In genomic region chr17:6528557-6528956, GRCh38 we compare ENCODE assay signal across 25 cellular contexts. TPM values are rescaled to one million over a fixed set of nuclear protein-coding genes. Genes with fewer than 3 reads are reported as not detected.
DNase-seq lines count a peak whose midpoint lies in the region; ATAC-seq and TF ChIP-seq lines count a peak whose summit lies in the region.
"Had no signal": no experiment of that assay in that cellular context is flagged by ENCODE, and none has a peak within 500 bp of the region (broad histone marks: within the 10 kb centered on the region; RNA-seq: fewer than 3 reads in every experiment).

No MANE protein-coding gene starts in this region.

- peaks cover 6% of the 10 kb centered on the region for H3K4me1 Mint-ChIP-seq in chondrocyte (ENCODE audit: low read depth)
- H3K4me1 Mint-ChIP-seq: CD4-positive, alpha-beta memory T cell had no signal

- H3K36me3 Mint-ChIP-seq in chondrocyte (ENCODE audit: low read depth): peaks cover 2% of the 10 kb centered on the region
- H3K36me3 Mint-ChIP-seq: CD4-positive, alpha-beta memory T cell had no signal

- peaks cover 7% of the 10 kb centered on the region for H3K27me3 Mint-ChIP-seq in chondrocyte (ENCODE audit: low read depth)

- DNase-seq in chondrocyte (ENCODE audit: low spot score) (peak; percentile 24), head of caudate nucleus (peak in 28 of 42 donors; percentile 10 to 83 (median 44)), occipital lobe (lab: John Stamatoyannopoulos, UW) (peak; percentile 70), cerebellar cortex (ENCODE audit: low spot score) (no peak), NCI-H2081 treated with DMSO at 0.1 percent for 48 hours (lab: John Stamatoyannopoulos, UW) (no peak), COLO829 (ENCODE audit: low spot score) (no peak)
- DNase-seq: C1 segment of cervical spinal cord; Caco-2; CD4-positive, alpha-beta memory T cell; DMS79 treated with DMSO at 0.1 percent for 48 hours; GF-D8; Kasumi-1; NCI-H1092 treated with DMSO at 0.1 percent for 48 hours; NCI-H1436; NCI-H187; NCI-H2171 treated with DMSO at 0.1 percent for 48 hours; NCI-H345; NCI-H510A treated with DMSO at 0.1 percent for 48 hours; NCI-H748 treated with DMSO at 0.1 percent for 48 hours; SJCRH30 had no signal

- no peak overlapping the region for H3K27ac Mint-ChIP-seq in chondrocyte (ENCODE audit: unreplicated experiment)
- H3K27ac Mint-ChIP-seq: CD4-positive, alpha-beta memory T cell had no signal

- ATAC-seq in GM21528 (IDR thresholded peaks at IDR 0.05; ENCODE audit: low FRiP score, unreplicated experiment): no peak
- ATAC-seq: A549, K562, Right ventricle myocardium inferior, SK-N-SH treated with all-trans-retinoic acid at 6 μM for 48 hours had no signal

- no peak for TF ChIP-seq CTCF in chondrocyte (IDR thresholded peaks at IDR 0.05)

- no peak overlapping the region for H3K4me3 Mint-ChIP-seq in chondrocyte (ENCODE audit: unreplicated experiment)
- H3K4me3 Mint-ChIP-seq: CD4-positive, alpha-beta memory T cell had no signal

- no peaks in the 10 kb centered on the region for H3K9me3 Mint-ChIP-seq in chondrocyte (ENCODE audit: low read depth)
- H3K9me3 Mint-ChIP-seq: CD4-positive, alpha-beta memory T cell had no signal

- intact Hi-C loops in head of caudate nucleus (cut with DNase I): no loop called here

RNA-seq across cellular contexts. Expression of gene PITPNM3, which starts 27.8 kb away (rescaled TPM):
- total RNA-seq in chondrocyte (5.3 to 5.7 TPM (median 5.5 TPM) in 3 replicates), occipital lobe (13.9 TPM)

Comparison
In these comparisons a context has a peak if more than half of its experiments do, and no peak if none do; other contexts are left out.
1. DNase-seq: peak in chondrocyte (single experiment), head of caudate nucleus (28 of 42) and occipital lobe (single experiment); none in cerebellar cortex (single experiment), NCI-H2081 treated with DMSO at 0.1 percent for 48 hours (single experiment) and COLO829 (single experiment).